ENCODE assay signal across 8 cellular contexts in genomic region chr7:66493235-66494181, GRCh38.
DNase-seq lines count a peak whose midpoint lies in the region; ATAC-seq lines count a peak whose summit lies in the region.

No MANE protein-coding gene starts in this region.

- peaks cover 10% of the 10 kb centered on the region for H3K4me1 Mint-ChIP-seq in activated T-helper 2 cell treated with anti-CD3 and anti-CD28 coated beads, Interferon-gamma antibody, Interleukin-2, Interleukin-4, amounts not matched to agents 10 μg/mL and 5 μg/mL and 100 μg/mL, durations not matched to agents 14 hours and 24 hours and 36 hours (ENCODE audit: low read depth)
- H3K4me1 Mint-ChIP-seq in natural killer cell treated with Interleukin-12 subunit alpha and Interleukin-12 subunit beta and Interleukin-15 and Interleukin-18, amount 100 ng/mL, for 72 hours (ENCODE audit: low read depth in 2 of 2) = peaks cover 0 to 5% of the 10 kb centered on the region in 2 donors

- in situ Hi-C loops in GM23248 (cut with MboI) = no loop called here

- peak overlapping the region; percentile 93 for H3K27ac Mint-ChIP-seq in activated T-helper 2 cell treated with anti-CD3 and anti-CD28 coated beads, Interferon-gamma antibody, Interleukin-2, Interleukin-4, amounts not matched to agents 10 μg/mL and 5 μg/mL and 100 μg/mL, durations not matched to agents 14 hours and 24 hours and 36 hours
- peak overlapping the region; percentile 94 to 95 for H3K27ac Mint-ChIP-seq in natural killer cell treated with Interleukin-12 subunit alpha and Interleukin-12 subunit beta and Interleukin-15 and Interleukin-18, amount 100 ng/mL, for 72 hours

- H3K36me3 ChIP-seq in GM23248 (ENCODE audit: low read depth) = no peaks in the 10 kb centered on the region

- peak overlapping the region; percentile 79 for H3K4me2 ChIP-seq in GM23248 (ENCODE audit: unreplicated experiment)

- peak overlapping the region; percentile 83 for H3K27ac ChIP-seq in GM23248

- DNase-seq in EH (ENCODE audit: low read depth) = peak; percentile 97
- peak; percentile 100 for DNase-seq in GM23248
- DNase-seq in Kasumi-1 (lab: John Stamatoyannopoulos, UW) = peak; percentile 92
- peak; percentile 97 for DNase-seq in RPMI7951 (ENCODE audit: low read depth)
- DNase-seq in activated T-helper 2 cell treated with anti-CD3 and anti-CD28 coated beads, Interferon-gamma antibody, Interleukin-2, Interleukin-4, amounts not matched to agents 10 μg/mL and 5 μg/mL and 100 μg/mL, durations not matched to agents 14 hours and 24 hours and 36 hours (ENCODE audit: low spot score) = peak; percentile 95
- peak; percentile 97 for DNase-seq in fibroblast of peridontal ligament (ENCODE audit: extremely low read depth)
- peak; percentile 98 for DNase-seq in natural killer cell treated with Interleukin-12 subunit alpha and Interleukin-12 subunit beta and Interleukin-15 and Interleukin-18, amount 100 ng/mL, for 72 hours (ENCODE audit: low spot score)
- peak; percentile 96 for DNase-seq in stimulated activated naive CD8-positive, alpha-beta T cell treated with anti-CD3 and anti-CD28 coated beads, Interleukin-15, Interleukin-2, amounts not matched to agents 100 U/mL and 50 U/mL, for 24 hours

- H3K4me3 Mint-ChIP-seq in activated T-helper 2 cell treated with anti-CD3 and anti-CD28 coated beads, Interferon-gamma antibody, Interleukin-2, Interleukin-4, amounts not matched to agents 10 μg/mL and 5 μg/mL and 100 μg/mL, durations not matched to agents 14 hours and 24 hours and 36 hours (ENCODE audit: low read depth) = peak overlapping the region; percentile 86
- peak overlapping the region; percentile 89 for H3K4me3 Mint-ChIP-seq in natural killer cell treated with Interleukin-12 subunit alpha and Interleukin-12 subunit beta and Interleukin-15 and Interleukin-18, amount 100 ng/mL, for 72 hours

- H3K9ac ChIP-seq in GM23248 = peak overlapping the region; percentile 90

- no peaks in the 10 kb centered on the region for H3K9me3 ChIP-seq in GM23248 (ENCODE audit: low read depth)

- peak overlapping the region; percentile 77 for H2AFZ ChIP-seq in GM23248

- H3K36me3 Mint-ChIP-seq in activated T-helper 2 cell treated with anti-CD3 and anti-CD28 coated beads, Interferon-gamma antibody, Interleukin-2, Interleukin-4, amounts not matched to agents 10 μg/mL and 5 μg/mL and 100 μg/mL, durations not matched to agents 14 hours and 24 hours and 36 hours (ENCODE audit: low read depth) = peaks cover 3% of the 10 kb centered on the region
- no peaks in the 10 kb centered on the region for H3K36me3 Mint-ChIP-seq in natural killer cell treated with Interleukin-12 subunit alpha and Interleukin-12 subunit beta and Interleukin-15 and Interleukin-18, amount 100 ng/mL, for 72 hours

- ATAC-seq in natural killer cell treated with Interleukin-12 subunit alpha and Interleukin-12 subunit beta and Interleukin-15 and Interleukin-18, amount 100 ng/mL, for 72 hours = peak; percentile 99
- peak; percentile 99 for ATAC-seq in stimulated activated naive CD8-positive, alpha-beta T cell treated with anti-CD3 and anti-CD28 coated beads, Interleukin-15, Interleukin-2, amounts not matched to agents 100 U/mL and 50 U/mL, for 24 hours

- H3K27me3 Mint-ChIP-seq in activated T-helper 2 cell treated with anti-CD3 and anti-CD28 coated beads, Interferon-gamma antibody, Interleukin-2, Interleukin-4, amounts not matched to agents 10 μg/mL and 5 μg/mL and 100 μg/mL, durations not matched to agents 14 hours and 24 hours and 36 hours (ENCODE audit: low read depth) = no peaks in the 10 kb centered on the region
- no peaks in the 10 kb centered on the region for H3K27me3 Mint-ChIP-seq in natural killer cell treated with Interleukin-12 subunit alpha and Interleukin-12 subunit beta and Interleukin-15 and Interleukin-18, amount 100 ng/mL, for 72 hours

- intact Hi-C loops in activated T-helper 2 cell treated with anti-CD3 and anti-CD28 coated beads, Interferon-gamma antibody, Interleukin-2, Interleukin-4, amounts not matched to agents 10 μg/mL and 5 μg/mL and 100 μg/mL, durations not matched to agents 14 hours and 24 hours and 36 hours (cut with micrococcal nuclease) = loop anchor here (1.0 to 10.0 kb wide), 4 partner anchors 80 to 504 kb away; partner anchors contain the start of genes KCTD7, SBDS and TYW1

- 1 to 2% methylated on average over 65 to 66 of the region's 68 CpGs for WGBS in GM23248 (ENCODE audit: low coverage in 1 of 2, low lambda C conversion rate in 2 of 2, missing lambda C conversion rate in 2 of 2), 2 experiments

- H3K9me2 ChIP-seq in GM23248 (ENCODE audit: insufficient read depth) = no peaks in the 10 kb centered on the region

- no peaks in the 10 kb centered on the region for H3K27me3 ChIP-seq in GM23248 (replicated peaks; ENCODE audit: insufficient read depth)

- H3K4me1 ChIP-seq in GM23248 (ENCODE audit: insufficient read depth) = no peaks in the 10 kb centered on the region

- H3K79me2 ChIP-seq in GM23248 (ENCODE audit: insufficient read depth) = no peaks in the 10 kb centered on the region

- 0 out of 2 replicates have a peak, but pooled peaks cover 4% of the 10 kb centered on the region for H3F3A ChIP-seq in GM23248 (ENCODE audit: insufficient read depth)

- peak overlapping the region; percentile 74 for H3K4me3 ChIP-seq in GM23248

- H3K9me3 Mint-ChIP-seq in activated T-helper 2 cell treated with anti-CD3 and anti-CD28 coated beads, Interferon-gamma antibody, Interleukin-2, Interleukin-4, amounts not matched to agents 10 μg/mL and 5 μg/mL and 100 μg/mL, durations not matched to agents 14 hours and 24 hours and 36 hours = no peaks in the 10 kb centered on the region
- H3K9me3 Mint-ChIP-seq in natural killer cell treated with Interleukin-12 subunit alpha and Interleukin-12 subunit beta and Interleukin-15 and Interleukin-18, amount 100 ng/mL, for 72 hours = no peaks in the 10 kb centered on the region

- H4K20me1 ChIP-seq in GM23248 (ENCODE audit: insufficient read depth) = no peaks in the 10 kb centered on the region

Comparison
In these comparisons a context has a peak if more than half of its experiments do, and no peak if none do; other contexts are left out.
1. Peak in every context shown above with its lines: DNase-seq, ATAC-seq, H3K4me3 ChIP-seq and H3K27ac ChIP-seq.